In the genomic region with DNA sequence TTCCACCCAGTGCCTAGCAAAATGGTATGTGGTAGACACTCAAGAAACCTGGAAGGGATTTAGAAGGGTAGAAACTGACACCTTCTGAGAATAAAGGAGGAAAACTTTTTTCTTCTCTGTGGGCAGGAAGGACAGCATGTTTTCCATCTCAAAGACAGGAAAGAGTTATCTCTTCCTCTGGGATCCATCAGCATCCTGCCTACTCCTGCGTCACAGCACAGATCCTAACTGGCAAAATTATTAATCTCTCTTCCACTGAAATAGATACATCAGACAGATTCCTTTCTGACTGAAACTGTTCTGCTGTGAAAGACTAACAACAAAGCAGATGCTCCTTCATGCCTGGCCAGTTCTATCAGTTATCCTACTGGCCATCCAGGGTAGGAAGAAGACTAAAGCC, we compare ENCODE assay signal across 28 cellular contexts.
DNase-seq lines count a peak whose midpoint lies in the region; ATAC-seq, FAIRE-seq and TF ChIP-seq lines count a peak whose summit lies in the region.
"Had no signal": no experiment of that assay in that cellular context is flagged by ENCODE, and none has a peak within 500 bp of the region (broad histone marks: within the 10 kb centered on the region; RNA-seq: fewer than 3 reads in every experiment).

No MANE protein-coding gene starts in this region.

- TF ChIP-seq CTCF in right lobe of liver (IDR thresholded peaks at IDR 0.05) = no peak
- TF ChIP-seq CTCF in HepG2 (CRISPR knock-in tag; IDR thresholded peaks at IDR 0.05) = no peak
- TF ChIP-seq CTCF in endothelial cell (IDR thresholded peaks at IDR 0.05; ENCODE audit: unreplicated experiment) = no peak
- TF ChIP-seq CTCF in mucosa of descending colon (IDR thresholded peaks at IDR 0.05) = no peak

- ATAC-seq in right lobe of liver = peak in 3 of 4 donors; percentile 36 to 60 (median 39)
- ATAC-seq in HepG2 = no peak
- no peak for ATAC-seq in HG02938 (IDR thresholded peaks at IDR 0.05; ENCODE audit: unreplicated experiment)
- no peak for ATAC-seq in mucosa of descending colon
- ATAC-seq: GM12878 had no signal

- H3K4me3 ChIP-seq in right lobe of liver (no peak overlapping the region), HepG2 (replicated peaks in 1 of 3; ENCODE audit: insufficient read depth in 1 of 3, low read depth in 2 of 3, low read length in 3 of 3) (no peak overlapping the region), stomach smooth muscle (ENCODE audit: low read length in 2 of 2) (no peak overlapping the region), mucosa of descending colon (no peak overlapping the region)
- H3K4me3 ChIP-seq: BLaER1, GM12878 had no signal

- H3K4me1 ChIP-seq in right lobe of liver (peaks cover 0 to 8% (median 2%) of the 10 kb centered on the region in 4 donors), HepG2 (ENCODE audit: insufficient read depth, low read length) (no peaks in the 10 kb centered on the region), stomach smooth muscle (ENCODE audit: control insufficient read depth, insufficient read depth, low read length) (peaks cover 28% of the 10 kb centered on the region), mucosa of descending colon (ENCODE audit: low read depth) (peaks cover 3% of the 10 kb centered on the region)
- H3K4me1 ChIP-seq: BE2C, BLaER1 had no signal

- H3K27ac Mint-ChIP-seq in endothelial cell (ENCODE audit: unreplicated experiment) = peak overlapping the region; percentile 84
- H3K27ac Mint-ChIP-seq: CD14-positive monocyte; CD4-positive, alpha-beta memory T cell; CD4-positive, CD25-positive, alpha-beta regulatory T cell; CD8-positive, alpha-beta memory T cell had no signal

- peaks cover 52% of the 10 kb centered on the region for H3K4me1 Mint-ChIP-seq in endothelial cell (ENCODE audit: unreplicated experiment)
- H3K4me1 Mint-ChIP-seq: CD14-positive monocyte; CD8-positive, alpha-beta memory T cell had no signal

- H3K9ac ChIP-seq in HepG2 (ENCODE audit: insufficient read depth, low read depth, low read length) = no peak overlapping the region
- H3K9ac ChIP-seq in stomach smooth muscle (ENCODE audit: low read length in 2 of 2) = no peak overlapping the region
- H3K9ac ChIP-seq: BLaER1 had no signal

- H3K9me3 Mint-ChIP-seq in endothelial cell (ENCODE audit: unreplicated experiment) = no peaks in the 10 kb centered on the region
- H3K9me3 Mint-ChIP-seq: CD8-positive, alpha-beta memory T cell had no signal

- no peak overlapping the region for H3K27ac ChIP-seq in right lobe of liver
- no peak overlapping the region for H3K27ac ChIP-seq in HepG2 (ENCODE audit: extremely low read length, insufficient read depth, low read length)
- peak overlapping the region; percentile 46 for H3K27ac ChIP-seq in stomach smooth muscle (ENCODE audit: low read length)
- H3K27ac ChIP-seq: BLaER1 had no signal

- no peaks in the 10 kb centered on the region for H3K79me2 ChIP-seq in HepG2 (ENCODE audit: insufficient read depth, low read length)

- FAIRE-seq in HepG2 (lab: Jason Lieb, UNC) = no peak
- FAIRE-seq: A204.1, GM12878, GM12892, GM18507 had no signal

- TF ChIP-seq EP300 in HepG2 (IDR thresholded peaks at IDR 0.05; ENCODE audit: low read depth in 2 of 2, low read length in 2 of 2) = no peak
- TF ChIP-seq EP300 in HepG2 (CRISPR knock-in tag; IDR thresholded peaks at IDR 0.05; ENCODE audit: borderline replicate concordance) = no peak

- intact Hi-C loops in right lobe of liver (cut with DNase I) = no loop called here
- intact Hi-C loops in HepG2 (cut with micrococcal nuclease; ENCODE audit: unreplicated experiment) = no loop called here
- intact Hi-C loops in mucosa of descending colon (cut with DNase I, micrococcal nuclease) = no loop called here

- DNase-seq in right lobe of liver = no peak
- DNase-seq in HepG2 (ENCODE audit: low spot score) = no peak
- no peak for DNase-seq in endothelial cell (ENCODE audit: low spot score)
- DNase-seq in HCEC 1CT = no peak
- DNase-seq in mucosa of descending colon = no peak
- DNase-seq: 8988T; ACHN; BE2C; C1 segment of cervical spinal cord; CD4-positive, alpha-beta memory T cell; CD4-positive, CD25-positive, alpha-beta regulatory T cell; CD8-positive, alpha-beta memory T cell; COR-L47; DMS 273 treated with DMSO at 0.1 percent for 48 hours; DMS153; DMS53; DMS79; DND-41; EL; GDM1 had no signal

- H3K27me3 ChIP-seq in right lobe of liver (no peaks in the 10 kb centered on the region), HepG2 (ENCODE audit: control insufficient read depth in 1 of 2, insufficient read depth in 2 of 2, low read length in 2 of 2) (no peaks in the 10 kb centered on the region), stomach smooth muscle (ENCODE audit: control insufficient read depth in 1 of 2, insufficient read depth in 2 of 2, low read length in 2 of 2) (no peaks in the 10 kb centered on the region)
- H3K27me3 ChIP-seq: BE2C, BLaER1 had no signal

- H3K9me3 ChIP-seq in right lobe of liver = no peaks in the 10 kb centered on the region
- H3K9me3 ChIP-seq in HepG2 (ENCODE audit: low read length) = no peaks in the 10 kb centered on the region
- no peaks in the 10 kb centered on the region for H3K9me3 ChIP-seq in stomach smooth muscle (ENCODE audit: control insufficient read depth in 2 of 2, low read length in 2 of 2)
- H3K9me3 ChIP-seq in mucosa of descending colon = no peaks in the 10 kb centered on the region
- H3K9me3 ChIP-seq: BE2C, BLaER1 had no signal

- TF ChIP-seq RAD21 in HepG2 (CRISPR knock-in tag; IDR thresholded peaks at IDR 0.05) = no peak

- H3K4me3 Mint-ChIP-seq in endothelial cell (ENCODE audit: unreplicated experiment) = no peak overlapping the region
- H3K4me3 Mint-ChIP-seq: CD14-positive monocyte; CD4-positive, alpha-beta memory T cell; CD4-positive, CD25-positive, alpha-beta regulatory T cell; CD8-positive, alpha-beta memory T cell had no signal

- 75% methylated on average over 1 of the region's 1 CpG for WGBS in right lobe of liver (ENCODE audit: insufficient coverage, low coverage, low lambda C conversion rate, missing lambda C conversion rate)
- WGBS in HepG2 (ENCODE audit: low lambda C conversion rate) = 38% methylated on average over 1 of the region's 1 CpG

- peaks cover 6% of the 10 kb centered on the region for H3K36me3 Mint-ChIP-seq in endothelial cell (ENCODE audit: low read depth, unreplicated experiment)
- H3K36me3 Mint-ChIP-seq: CD14-positive monocyte; CD4-positive, CD25-positive, alpha-beta regulatory T cell had no signal

- no TSS peak for BruUV-seq in HepG2 (replicated peaks; lab: Mats Ljungman, UMichigan)

- no peaks in the 10 kb centered on the region for H4K20me1 ChIP-seq in HepG2 (ENCODE audit: insufficient read depth, low read length)
- H4K20me1 ChIP-seq: BLaER1 had no signal

- in situ Hi-C loops in HepG2 (cut with HindIII; ENCODE audit: extremely low pct_ligation_motif_present, low pct_unique_long_range_greater_than_20kb) = no loop called here

- no peak for TF ChIP-seq POLR2A in right lobe of liver (IDR thresholded peaks at IDR 0.05)
- TF ChIP-seq POLR2A in HepG2 (IDR thresholded peaks at IDR 0.05; ENCODE audit: insufficient read depth in 1 of 2, low read depth in 2 of 2, low read length in 2 of 2) = no peak

- H3K4me2 ChIP-seq in HepG2 (ENCODE audit: low read depth, low read length) = no peak overlapping the region
- H3K4me2 ChIP-seq: BLaER1 had no signal

- H3K36me3 ChIP-seq in right lobe of liver (no peaks in the 10 kb centered on the region), HepG2 (replicated peaks in 1 of 2; ENCODE audit: control insufficient read depth in 1 of 2, insufficient read depth in 2 of 2, low read length in 2 of 2) (no peaks in the 10 kb centered on the region), stomach smooth muscle (ENCODE audit: control insufficient read depth in 2 of 2, insufficient read depth in 2 of 2, low read length in 2 of 2) (peaks cover 0 to 2% of the 10 kb centered on the region in 2 donors), mucosa of descending colon (ENCODE audit: low read depth) (no peaks in the 10 kb centered on the region)
- H3K36me3 ChIP-seq: BE2C, BLaER1 had no signal

- POLR2A ChIA-PET in HepG2 (lab: Yijun Ruan, JAX) = no interaction called here

- H3K27me3 Mint-ChIP-seq in endothelial cell (ENCODE audit: unreplicated experiment) = no peaks in the 10 kb centered on the region

- no peak overlapping the region for H2AFZ ChIP-seq in HepG2 (ENCODE audit: low read length)

- CTCF ChIA-PET in HepG2 (lab: Yijun Ruan, JAX; ENCODE audit: low intra/inter-chr PET ratio, low total read pairs) = no interaction called here

TF ChIP-seq in HepG2, 621 proteins besides CTCF, POLR2A, EP300 and RAD21 (continues in another document):
- no peak for TF ChIP-seq CC2D1A (CRISPR knock-in tag; IDR thresholded peaks at IDR 0.05)
- TF ChIP-seq ZBTB20 (CRISPR knock-in tag; IDR thresholded peaks at IDR 0.05; ENCODE audit: borderline replicate concordance, low read depth) = no peak
- no peak for TF ChIP-seq ZNF724P (CRISPR knock-in tag; IDR thresholded peaks at IDR 0.05; ENCODE audit: borderline replicate concordance)
- no peak for TF ChIP-seq ZFP91 (CRISPR knock-in tag; IDR thresholded peaks at IDR 0.05; ENCODE audit: borderline replicate concordance)
- TF ChIP-seq GTF2F1 (IDR thresholded peaks at IDR 0.05; ENCODE audit: low read length) = no peak
- no peak for TF ChIP-seq ZNF788 (CRISPR knock-in tag; IDR thresholded peaks at IDR 0.05; ENCODE audit: borderline replicate concordance)
- TF ChIP-seq SETDB1 (CRISPR knock-in tag; IDR thresholded peaks at IDR 0.05; ENCODE audit: borderline replicate concordance) = no peak
- TF ChIP-seq POGZ (CRISPR knock-in tag; IDR thresholded peaks at IDR 0.05) = no peak
- TF ChIP-seq ZNF672 (CRISPR knock-in tag; IDR thresholded peaks at IDR 0.05) = no peak
- no peak for TF ChIP-seq HNRNPK (IDR thresholded peaks at IDR 0.05; ENCODE audit: low read depth, low read length, poor library complexity, severe bottlenecking)
- TF ChIP-seq IKZF1 (IDR thresholded peaks at IDR 0.05) = no peak
- no peak for TF ChIP-seq HMG20A (CRISPR knock-in tag; IDR thresholded peaks at IDR 0.05; ENCODE audit: borderline replicate concordance)
- TF ChIP-seq TBX2 (CRISPR knock-in tag; IDR thresholded peaks at IDR 0.05; ENCODE audit: borderline replicate concordance) = no peak
- TF ChIP-seq TEAD2 (CRISPR knock-in tag; IDR thresholded peaks at IDR 0.05) = no peak
- no peak for TF ChIP-seq PRPF4 (IDR thresholded peaks at IDR 0.05; ENCODE audit: low read depth, low read length, poor library complexity, severe bottlenecking)

Comparison
In these comparisons a context has a peak if more than half of its experiments do, and no peak if none do; other contexts are left out.
1. ATAC-seq: peak in right lobe of liver (3 of 4); none in HepG2 (single experiment), HG02938 (single experiment) and mucosa of descending colon (single experiment).